Comparison of ENCODE assay signal across 17 cellular contexts in the genomic region with DNA sequence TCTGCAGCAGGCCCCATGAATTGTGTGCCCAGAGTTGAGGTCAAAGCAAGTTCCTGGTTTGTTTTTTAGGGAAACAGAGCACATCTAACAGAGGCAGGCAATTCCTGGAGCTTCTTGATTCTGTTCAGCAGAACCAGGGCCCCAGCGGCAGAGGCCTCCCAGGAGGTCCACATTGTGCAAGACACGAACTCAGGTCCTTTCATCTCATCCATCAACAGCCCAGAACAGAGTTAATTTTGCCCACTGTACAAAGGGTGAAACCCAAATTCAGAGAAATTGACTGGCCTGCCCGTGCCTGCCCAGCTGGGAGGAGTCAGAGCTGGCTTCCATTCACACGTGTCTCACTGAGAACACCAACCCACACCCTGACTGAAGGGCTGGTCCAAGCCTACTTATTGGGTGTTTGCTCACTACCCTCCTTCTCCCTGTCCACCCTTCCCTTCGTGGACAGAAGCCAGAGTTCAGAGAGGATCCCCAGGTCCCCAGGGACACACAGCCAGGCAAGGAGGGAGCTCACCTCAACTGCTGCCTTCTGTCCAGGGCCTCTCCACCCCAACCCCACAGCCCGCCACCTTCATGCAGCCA.
"Had no signal": no experiment of that assay in that cellular context is flagged by ENCODE, and none has a peak within 500 bp of the region (broad histone marks: within the 10 kb centered on the region; RNA-seq: fewer than 3 reads in every experiment).

No MANE protein-coding gene starts in this region.

- H3K27me3 Mint-ChIP-seq: progenitor cell of endocrine pancreas had no signal

- H3K27ac Mint-ChIP-seq: activated naive CD8-positive, alpha-beta T cell treated with anti-CD3 and anti-CD28 coated beads for 36 hours; activated T-helper 17 cell treated with anti-CD3 and anti-CD28 coated beads, Interleukin-2, amount 50 U/mL, for 72 hours; neural progenitor cell; progenitor cell of endocrine pancreas; stimulated activated naive CD8-positive, alpha-beta T cell treated with anti-CD3 and anti-CD28 coated beads, Interleukin-15, Interleukin-2, amounts not matched to agents 100 ng/mL and 50 ng/mL, for 24 hours; T-cell; T-helper 2 cell treated with Interferon-gamma antibody and Interleukin-4, amounts not matched to agents 5 μg/mL and 100 μg/mL, for 36 hours had no signal

- H3K4me1 Mint-ChIP-seq: activated naive CD8-positive, alpha-beta T cell treated with anti-CD3 and anti-CD28 coated beads for 36 hours; activated T-helper 17 cell treated with anti-CD3 and anti-CD28 coated beads, Interleukin-2, amount 50 U/mL, for 72 hours; naive thymus-derived CD8-positive, alpha-beta T cell; neural progenitor cell; T-cell had no signal

- DNase-seq: activated CD4-positive, alpha-beta T cell treated with anti-CD3 and anti-CD28 coated beads, Interleukin-2, amount 50 U/mL, for 48 hours; activated naive CD4-positive, alpha-beta T cell treated with Interleukin-2 at 50 U/mL for 16 hours; activated naive CD8-positive, alpha-beta T cell treated with anti-CD3 and anti-CD28 coated beads for 36 hours; cortex of kidney; heart right ventricle; kidney; lower lobe of right lung; naive thymus-derived CD8-positive, alpha-beta T cell; SJCRH30; stimulated activated CD4-positive, alpha-beta T cell treated with anti-CD3 and anti-CD28 coated beads, Interleukin-4, amount 100 ng/mL, for 4 hours; transverse colon had no signal

- H3K4me3 Mint-ChIP-seq: activated naive CD8-positive, alpha-beta T cell treated with anti-CD3 and anti-CD28 coated beads for 36 hours; activated T-helper 17 cell treated with anti-CD3 and anti-CD28 coated beads, Interleukin-2, amount 50 U/mL, for 72 hours; naive thymus-derived CD8-positive, alpha-beta T cell; neural progenitor cell; stimulated activated naive CD8-positive, alpha-beta T cell treated with anti-CD3 and anti-CD28 coated beads, Interleukin-15, Interleukin-2, amounts not matched to agents 100 ng/mL and 50 ng/mL, for 24 hours; T-cell; T-helper 2 cell treated with Interferon-gamma antibody and Interleukin-4, amounts not matched to agents 5 μg/mL and 100 μg/mL, for 36 hours had no signal

- H3K9me3 Mint-ChIP-seq: activated naive CD8-positive, alpha-beta T cell treated with anti-CD3 and anti-CD28 coated beads for 36 hours; activated T-helper 17 cell treated with anti-CD3 and anti-CD28 coated beads, Interleukin-2, amount 50 U/mL, for 72 hours; stimulated activated naive CD8-positive, alpha-beta T cell treated with anti-CD3 and anti-CD28 coated beads, Interleukin-15, Interleukin-2, amounts not matched to agents 100 ng/mL and 50 ng/mL, for 24 hours; T-helper 2 cell treated with Interferon-gamma antibody and Interleukin-4, amounts not matched to agents 5 μg/mL and 100 μg/mL, for 36 hours had no signal

- H3K36me3 Mint-ChIP-seq: activated naive CD8-positive, alpha-beta T cell treated with anti-CD3 and anti-CD28 coated beads for 36 hours; naive thymus-derived CD8-positive, alpha-beta T cell; neural progenitor cell; T-cell had no signal
